Comparison of ENCODE assay signal across 10 cellular contexts in the genomic region with DNA sequence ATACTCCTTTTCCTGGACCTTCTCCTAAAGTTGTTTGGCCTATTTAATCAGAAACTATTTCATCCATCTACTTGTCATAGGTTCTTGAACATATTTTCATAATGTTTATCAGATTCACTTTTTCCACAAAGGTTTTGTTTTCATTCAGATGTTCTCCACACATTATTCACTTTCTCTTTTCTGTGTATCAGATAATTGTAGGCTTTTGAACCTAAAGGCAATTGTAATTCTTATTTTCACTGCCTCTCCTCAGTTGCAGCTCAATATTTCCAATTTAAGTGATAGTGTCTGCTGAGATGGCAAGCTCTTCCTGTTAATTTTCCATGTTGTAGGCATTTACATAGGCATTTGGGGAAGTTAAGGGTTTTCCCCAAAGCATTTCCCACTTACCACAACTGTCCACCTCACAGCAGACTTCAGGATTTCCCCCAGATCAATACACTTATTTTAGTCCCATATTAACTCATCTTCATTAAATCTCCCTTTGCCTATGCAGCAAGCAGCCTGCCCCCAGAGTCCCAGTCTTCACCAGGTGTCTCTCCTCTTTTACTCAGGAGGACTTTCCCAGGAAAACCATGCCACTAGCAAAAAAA. TPM values are rescaled to one million over a fixed set of nuclear protein-coding genes. Genes with fewer than 3 reads are reported as not detected.
"Had no signal": no experiment of that assay in that cellular context is flagged by ENCODE, and none has a peak within 500 bp of the region (broad histone marks: within the 10 kb centered on the region; RNA-seq: fewer than 3 reads in every experiment).

No MANE protein-coding gene starts in this region.

- H3K9me3 Mint-ChIP-seq: activated naive CD4-positive, alpha-beta T cell treated with anti-CD3 and anti-CD28 coated beads, Interleukin-2, amount 10 ng/mL, durations not matched to agents 7 days and 5 days had no signal

- DNase-seq: activated CD8-positive, alpha-beta memory T cell treated with anti-CD3 and anti-CD28 coated beads for 24 hours; activated naive CD4-positive, alpha-beta T cell treated with anti-CD3 and anti-CD28 coated beads, Interleukin-2, amount 10 ng/mL, durations not matched to agents 7 days and 5 days; anterior cingulate cortex; dermis blood vessel endothelial cell; kidney; left ventricle myocardium superior; retina; stimulated activated CD4-positive, alpha-beta T cell treated with anti-CD3 and anti-CD28 coated beads, Interleukin-4, amount 100 ng/mL, for 1 hour; stimulated activated CD8-positive, alpha-beta memory T cell treated with anti-CD3 and anti-CD28 coated beads, Interleukin-4, amount 100 ng/mL, for 48 hours had no signal

- H3K4me3 Mint-ChIP-seq: activated naive CD4-positive, alpha-beta T cell treated with anti-CD3 and anti-CD28 coated beads, Interleukin-2, amount 10 ng/mL, durations not matched to agents 7 days and 5 days had no signal

- H3K27ac Mint-ChIP-seq: activated naive CD4-positive, alpha-beta T cell treated with anti-CD3 and anti-CD28 coated beads, Interleukin-2, amount 10 ng/mL, durations not matched to agents 7 days and 5 days had no signal

- ATAC-seq: left ventricle myocardium superior had no signal

RNA-seq across cellular contexts. Expression of a gene that starts 12.3 kb away (rescaled TPM):
- total RNA-seq: epithelial cell of proximal tubule had no signal
